1 cellular context compared by ENCODE assay signal in the genomic region with DNA sequence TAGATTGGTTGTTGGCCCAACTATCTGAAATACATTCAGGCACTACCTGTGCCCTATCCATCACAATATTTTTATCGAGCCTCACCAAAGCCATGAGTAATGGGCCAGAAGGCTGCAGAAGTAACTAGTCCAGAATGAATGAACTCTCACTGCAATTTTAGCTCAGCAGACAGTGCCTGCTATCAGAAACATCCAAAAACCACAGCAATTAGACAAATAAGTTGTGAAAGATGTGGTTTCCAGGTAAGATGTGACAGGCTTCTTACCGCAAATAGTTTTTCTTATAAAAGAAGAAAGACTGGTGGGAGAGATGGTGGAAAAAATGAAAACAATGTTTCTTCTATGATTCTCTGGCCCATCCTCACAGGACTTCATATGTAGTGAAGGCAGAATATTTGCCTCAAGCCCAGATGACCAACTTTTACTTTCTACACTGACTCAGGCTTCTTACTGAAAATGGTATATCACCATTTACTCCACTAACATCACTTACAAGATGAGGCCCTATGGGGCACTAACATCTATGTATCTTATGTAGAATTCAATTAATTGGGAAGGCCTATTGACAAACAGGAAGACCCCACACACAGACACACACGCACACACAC.
TF ChIP-seq lines count a peak whose summit lies in the region.

No MANE protein-coding gene starts in this region.

TF ChIP-seq in HepG2, 621 proteins besides CTCF, POLR2A, EP300 and RAD21:
- no peak for TF ChIP-seq FOXJ3 (CRISPR knock-in tag; IDR thresholded peaks at IDR 0.05; ENCODE audit: borderline replicate concordance)
- no peak for TF ChIP-seq ARNTL (CRISPR knock-in tag; IDR thresholded peaks at IDR 0.05)
- no peak for TF ChIP-seq REXO4 (CRISPR knock-in tag; IDR thresholded peaks at IDR 0.05; ENCODE audit: borderline replicate concordance)
- no peak for TF ChIP-seq HNRNPUL1 (IDR thresholded peaks at IDR 0.05; ENCODE audit: low read depth, low read length)
- TF ChIP-seq, protein P1, sequence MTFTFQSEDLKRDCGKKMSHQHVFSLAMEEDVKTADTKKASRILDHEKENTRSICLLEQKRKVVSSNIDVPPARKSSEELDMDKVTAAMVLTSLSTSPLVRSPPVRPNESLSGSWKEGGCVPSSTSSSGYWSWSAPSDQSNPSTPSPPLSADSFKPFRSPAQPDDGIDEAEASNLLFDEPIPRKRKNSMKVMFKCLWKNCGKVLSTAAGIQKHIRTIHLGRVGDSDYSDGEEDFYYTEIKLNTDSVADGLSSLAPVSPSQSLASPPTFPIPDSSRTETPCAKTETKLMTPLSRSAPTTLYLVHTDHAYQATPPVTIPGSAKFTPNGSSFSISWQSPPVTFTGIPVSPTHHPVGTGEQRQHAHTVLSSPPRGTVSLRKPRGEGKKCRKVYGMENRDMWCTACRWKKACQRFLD (CRISPR knock-in tag; IDR thresholded peaks at IDR 0.05; ENCODE audit: borderline replicate concordance) = no peak
- TF ChIP-seq ZNF205 (CRISPR knock-in tag; IDR thresholded peaks at IDR 0.05) = no peak
- TF ChIP-seq KMT2A (CRISPR knock-in tag; IDR thresholded peaks at IDR 0.05) = no peak
- TF ChIP-seq, protein P2, sequence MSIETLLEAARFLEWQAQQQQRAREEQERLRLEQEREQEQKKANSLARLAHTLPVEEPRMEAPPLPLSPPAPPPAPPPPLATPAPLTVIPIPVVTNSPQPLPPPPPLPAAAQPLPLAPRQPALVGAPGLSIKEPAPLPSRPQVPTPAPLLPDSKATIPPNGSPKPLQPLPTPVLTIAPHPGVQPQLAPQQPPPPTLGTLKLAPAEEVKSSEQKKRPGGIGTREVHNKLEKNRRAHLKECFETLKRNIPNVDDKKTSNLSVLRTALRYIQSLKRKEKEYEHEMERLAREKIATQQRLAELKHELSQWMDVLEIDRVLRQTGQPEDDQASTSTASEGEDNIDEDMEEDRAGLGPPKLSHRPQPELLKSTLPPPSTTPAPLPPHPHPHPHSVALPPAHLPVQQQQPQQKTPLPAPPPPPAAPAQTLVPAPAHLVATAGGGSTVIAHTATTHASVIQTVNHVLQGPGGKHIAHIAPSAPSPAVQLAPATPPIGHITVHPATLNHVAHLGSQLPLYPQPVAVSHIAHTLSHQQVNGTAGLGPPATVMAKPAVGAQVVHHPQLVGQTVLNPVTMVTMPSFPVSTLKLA (IDR thresholded peaks at IDR 0.05) = no peak
- no peak for TF ChIP-seq SOX13 (IDR thresholded peaks at IDR 0.05)
- TF ChIP-seq SOX13 (CRISPR knock-in tag; conservative IDR thresholded peaks at IDR 0.05 in 1 of 2, IDR thresholded peaks at IDR 0.05 in 1 of 2) = no peak
- TF ChIP-seq, protein P3, sequence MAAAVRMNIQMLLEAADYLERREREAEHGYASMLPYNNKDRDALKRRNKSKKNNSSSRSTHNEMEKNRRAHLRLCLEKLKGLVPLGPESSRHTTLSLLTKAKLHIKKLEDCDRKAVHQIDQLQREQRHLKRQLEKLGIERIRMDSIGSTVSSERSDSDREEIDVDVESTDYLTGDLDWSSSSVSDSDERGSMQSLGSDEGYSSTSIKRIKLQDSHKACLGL (CRISPR knock-in tag; IDR thresholded peaks at IDR 0.05) = no peak
- no peak for TF ChIP-seq MBNL3 (CRISPR knock-in tag; conservative IDR thresholded peaks at IDR 0.05)
- no peak for TF ChIP-seq RFX1 (IDR thresholded peaks at IDR 0.05)
- TF ChIP-seq ZNF546 (CRISPR knock-in tag; conservative IDR thresholded peaks at IDR 0.05) = no peak
- TF ChIP-seq TCF12 (IDR thresholded peaks at IDR 0.05) = no peak
- TF ChIP-seq TCF12 (CRISPR knock-in tag; IDR thresholded peaks at IDR 0.05) = no peak
- TF ChIP-seq ZNF260 (CRISPR knock-in tag; IDR thresholded peaks at IDR 0.05; ENCODE audit: borderline replicate concordance, low read depth) = no peak
- TF ChIP-seq, protein P4, sequence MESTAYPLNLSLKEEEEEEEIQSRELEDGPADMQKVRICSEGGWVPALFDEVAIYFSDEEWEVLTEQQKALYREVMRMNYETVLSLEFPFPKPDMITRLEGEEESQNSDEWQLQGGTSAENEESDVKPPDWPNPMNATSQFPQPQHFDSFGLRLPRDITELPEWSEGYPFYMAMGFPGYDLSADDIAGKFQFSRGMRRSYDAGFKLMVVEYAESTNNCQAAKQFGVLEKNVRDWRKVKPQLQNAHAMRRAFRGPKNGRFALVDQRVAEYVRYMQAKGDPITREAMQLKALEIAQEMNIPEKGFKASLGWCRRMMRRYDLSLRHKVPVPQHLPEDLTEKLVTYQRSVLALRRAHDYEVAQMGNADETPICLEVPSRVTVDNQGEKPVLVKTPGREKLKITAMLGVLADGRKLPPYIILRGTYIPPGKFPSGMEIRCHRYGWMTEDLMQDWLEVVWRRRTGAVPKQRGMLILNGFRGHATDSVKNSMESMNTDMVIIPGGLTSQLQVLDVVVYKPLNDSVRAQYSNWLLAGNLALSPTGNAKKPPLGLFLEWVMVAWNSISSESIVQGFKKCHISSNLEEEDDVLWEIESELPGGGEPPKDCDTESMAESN (CRISPR knock-in tag; conservative IDR thresholded peaks at IDR 0.05) = no peak
